ENCODE assay signal across 8 cellular contexts in the genomic region with DNA sequence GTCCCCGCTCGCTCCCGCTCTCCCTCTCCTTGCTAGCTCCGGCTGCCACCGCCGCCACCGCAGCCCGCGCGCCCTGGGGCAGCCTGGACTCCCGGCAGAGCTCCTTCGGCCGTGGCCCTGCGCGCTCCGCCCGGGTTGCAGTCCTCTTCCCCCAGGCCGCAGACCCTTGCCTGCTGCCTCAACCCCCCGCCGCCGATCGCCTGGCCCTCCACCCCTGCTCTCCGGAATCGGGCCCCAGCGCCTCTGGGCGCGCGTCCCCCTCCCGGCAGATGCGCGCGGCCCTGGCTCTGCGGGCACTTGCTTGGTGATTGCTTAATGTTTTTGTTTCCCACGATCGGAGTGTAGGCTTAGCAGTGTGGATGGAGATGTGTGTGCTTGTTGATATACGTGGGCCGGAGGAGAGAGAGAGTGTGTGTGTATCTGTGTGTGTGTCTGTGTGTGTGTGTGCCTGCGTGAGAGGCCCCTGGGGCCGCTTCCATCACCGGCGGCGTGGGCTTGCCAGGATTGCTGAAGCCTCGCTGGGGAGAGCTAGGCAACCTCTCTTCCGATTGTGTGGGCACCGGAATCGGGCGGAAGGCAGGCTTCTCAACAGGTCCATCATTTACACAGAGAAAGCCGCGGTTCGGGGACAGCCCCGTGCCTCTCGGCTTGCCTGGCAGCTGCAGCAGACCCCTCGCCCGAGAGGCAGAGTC. TPM values are rescaled to one million over a fixed set of nuclear protein-coding genes. Genes with fewer than 3 reads are reported as not detected.
A peak's percentile ranks its signal among the peaks of the same experiment; 100 is the strongest.
DNase-seq lines count a peak whose midpoint lies in the region; ATAC-seq and TF ChIP-seq lines count a peak whose summit lies in the region.

No MANE protein-coding gene starts in this region.

- H3K36me3 ChIP-seq in HAP-1 (replicated peaks) (no peaks in the 10 kb centered on the region), PC-3 (ENCODE audit: low read depth, low read length) (peaks cover 52% of the 10 kb centered on the region), aorta (ENCODE audit: control insufficient read depth in 1 of 2, insufficient read depth in 2 of 2, low read length in 1 of 2) (no peaks in the 10 kb centered on the region)

- TF ChIP-seq CTCF in PC-3 (conservative IDR thresholded peaks at IDR 0.05; ENCODE audit: low read depth, low read length) (no peak), GM20000 (IDR thresholded peaks at IDR 0.05; ENCODE audit: extremely low read depth, missing control alignments) (no peak)

- peaks cover 80% of the 10 kb centered on the region for H3K79me2 ChIP-seq in PC-3 (ENCODE audit: low read length)

- 1 to 2% methylated on average over 50 to 54 of the region's 54 CpGs for WGBS in aorta, 2 donors

- no peak overlapping the region for H2AFZ ChIP-seq in PC-3 (ENCODE audit: low read length)

- ATAC-seq in PC-3, result no peak
- peak; percentile 36 for ATAC-seq in aorta (ENCODE audit: low FRiP score)
- ATAC-seq in GM18870 (IDR thresholded peaks at IDR 0.05; ENCODE audit: unreplicated experiment), result no peak

- POLR2A ChIA-PET in PC-3 (lab: Charles Lee; ENCODE audit: unreplicated experiment), result interaction anchor here (0.6 kb wide), 1 partner anchor 228 kb away, joined by 3 read pairs; no protein-coding TSS in a partner anchor

- H3F3A ChIP-seq in PC-3 (ENCODE audit: low read length, unreplicated experiment), result peaks cover 7% of the 10 kb centered on the region

- H3K4me1 ChIP-seq in HAP-1 (0 out of 2 replicates have a peak, but pooled peaks cover 2% of the 10 kb centered on the region), PC-3 (ENCODE audit: insufficient read depth, low read length) (peaks cover 39% of the 10 kb centered on the region), aorta (ENCODE audit: control insufficient read depth in 1 of 2, insufficient read depth in 2 of 2, low read length in 2 of 2) (no peaks in the 10 kb centered on the region)

- H3K27me3 ChIP-seq in HAP-1 (ENCODE audit: low read depth), result peaks cover 24% of the 10 kb centered on the region
- H3K27me3 ChIP-seq in PC-3 (ENCODE audit: low read length), result no peaks in the 10 kb centered on the region
- no peaks in the 10 kb centered on the region for H3K27me3 ChIP-seq in aorta (ENCODE audit: control insufficient read depth in 1 of 2, insufficient read depth in 2 of 2, low read length in 1 of 2)

- CTCF ChIA-PET in PC-3 (lab: Charles Lee), result interaction anchor here (0.7 kb wide), 1 partner anchor 66 kb away, joined by 8 read pairs; no protein-coding TSS in a partner anchor

- no peaks in the 10 kb centered on the region for H3K9me2 ChIP-seq in PC-3 (replicated peaks; ENCODE audit: low read length)

- H3K4me2 ChIP-seq in PC-3 (ENCODE audit: low read length), result peak overlapping the region; percentile 86

- peak overlapping the region; percentile 85 for H3K9ac ChIP-seq in PC-3 (ENCODE audit: low read length)

- DNase-seq in HAP-1 (ENCODE audit: low spot score in 2 of 2) (peak in 1 of 2 experiments; percentile 31), PC-3 (no peak), dermis microvascular lymphatic vessel endothelial cell (ENCODE audit: low read depth in 2 of 2) (peak; percentile 22 to 36), midbrain (lab: John Stamatoyannopoulos, UW) (peak; percentile 21), aorta (no peak), cerebellar nuclear complex (lab: John Stamatoyannopoulos, UW) (no peak), GM20000 (ENCODE audit: low spot score) (no peak)

- BruUV-seq in PC-3 (replicated peaks; lab: Mats Ljungman, UMichigan), result TSS peak; percentile 41

- H4K20me1 ChIP-seq in PC-3 (ENCODE audit: low read length), result peaks cover 49% of the 10 kb centered on the region

- intact Hi-C loops in PC-3 (cut with micrococcal nuclease) (no loop called here), aorta (cut with DNase I) (loop anchor here (5.0 to 10.0 kb wide), 5 partner anchors 98 to 738 kb away; no protein-coding TSS in a partner anchor)

- H3K4me3 ChIP-seq in HAP-1, result peak overlapping the region; percentile 29
- peak overlapping the region; percentile 90 for H3K4me3 ChIP-seq in PC-3 (ENCODE audit: low read length)
- peak overlapping the region in 1 of 2 donors; percentile 12 for H3K4me3 ChIP-seq in aorta (ENCODE audit: low read length in 2 of 2)

- in situ Hi-C loops in HAP-1 (cut with MboI; ENCODE audit: low sequenced_read_pairs), result loop anchor here (10.0 kb wide), 1 partner anchor 188 kb away; no protein-coding TSS in a partner anchor

- H3K9me3 ChIP-seq in HAP-1 (no peaks in the 10 kb centered on the region), PC-3 (ENCODE audit: low read length) (no peaks in the 10 kb centered on the region), aorta (ENCODE audit: control insufficient read depth, low read length) (no peaks in the 10 kb centered on the region)

- H3K27ac ChIP-seq in PC-3 (ENCODE audit: low read length), result peak overlapping the region; percentile 68
- no peak overlapping the region for H3K27ac ChIP-seq in aorta (ENCODE audit: low read depth in 1 of 2, low read length in 2 of 2)

RNA-seq across cellular contexts. Expression of gene INHBB, which starts 0.9 kb away (rescaled TPM):
- 223 and 269 TPM in 2 replicates for total RNA-seq in PC-3 (2014; rRNA removed)
- 20.4 and 35.3 TPM in 2 replicates for total RNA-seq in dermis microvascular lymphatic vessel endothelial cell
- 10 to 100 TPM; 19.3 to 21.9 TPM for total RNA-seq in aorta
- polyA plus RNA-seq in aorta, result under 1 TPM; 0.43 to 0.50 TPM

Comparison
In these comparisons a context has a peak if more than half of its experiments do, and no peak if none do; other contexts are left out.
1. DNase-seq: peak in dermis microvascular lymphatic vessel endothelial cell (2 of 2) and midbrain (single experiment); none in PC-3 (single experiment), aorta (0 of 2), cerebellar nuclear complex (0 of 2) and GM20000 (single experiment).